In the genomic region with DNA sequence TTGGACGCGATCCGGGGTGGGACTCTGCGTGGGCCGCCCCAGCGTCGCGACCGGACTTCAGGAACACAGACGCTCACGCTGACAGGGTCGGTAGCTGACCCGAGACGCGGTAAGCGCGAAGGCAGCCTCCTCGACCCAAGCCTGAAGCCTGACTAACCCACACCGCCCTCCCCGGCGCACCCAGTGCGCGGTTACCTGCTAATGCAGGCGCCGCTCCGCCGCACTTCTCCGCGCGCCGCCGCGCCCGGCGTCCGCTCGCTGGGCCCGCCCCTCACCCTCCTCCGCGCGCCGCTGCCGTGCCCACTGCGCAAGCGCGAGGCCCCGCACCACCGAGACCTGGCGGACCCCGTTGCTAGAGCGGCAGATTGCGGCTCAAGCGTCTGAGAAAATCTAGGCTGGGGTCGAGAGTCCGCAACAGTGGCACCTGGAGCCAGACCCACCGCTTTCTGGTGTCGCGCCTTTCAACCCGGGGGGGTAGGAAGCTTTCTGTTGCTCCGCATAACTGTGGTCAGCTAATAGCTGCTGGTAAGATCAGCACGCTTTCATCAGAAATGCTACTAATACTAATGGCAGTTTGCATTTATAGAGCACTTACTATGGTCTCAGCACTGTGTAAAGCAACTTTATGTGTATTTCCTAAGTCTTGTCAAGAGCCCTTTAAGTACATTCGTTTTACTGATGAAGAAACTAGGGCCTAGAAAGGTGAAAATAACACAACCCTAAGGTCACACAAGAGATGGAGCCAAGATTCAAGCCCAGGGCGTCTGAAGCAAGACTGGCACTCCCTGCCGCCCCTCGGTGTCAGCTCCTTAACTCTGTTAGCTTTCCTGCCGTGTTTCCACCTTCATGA, we compare ENCODE assay signal across 1 cellular context.
TF ChIP-seq lines count a peak whose summit lies in the region.

A gene with protein sequence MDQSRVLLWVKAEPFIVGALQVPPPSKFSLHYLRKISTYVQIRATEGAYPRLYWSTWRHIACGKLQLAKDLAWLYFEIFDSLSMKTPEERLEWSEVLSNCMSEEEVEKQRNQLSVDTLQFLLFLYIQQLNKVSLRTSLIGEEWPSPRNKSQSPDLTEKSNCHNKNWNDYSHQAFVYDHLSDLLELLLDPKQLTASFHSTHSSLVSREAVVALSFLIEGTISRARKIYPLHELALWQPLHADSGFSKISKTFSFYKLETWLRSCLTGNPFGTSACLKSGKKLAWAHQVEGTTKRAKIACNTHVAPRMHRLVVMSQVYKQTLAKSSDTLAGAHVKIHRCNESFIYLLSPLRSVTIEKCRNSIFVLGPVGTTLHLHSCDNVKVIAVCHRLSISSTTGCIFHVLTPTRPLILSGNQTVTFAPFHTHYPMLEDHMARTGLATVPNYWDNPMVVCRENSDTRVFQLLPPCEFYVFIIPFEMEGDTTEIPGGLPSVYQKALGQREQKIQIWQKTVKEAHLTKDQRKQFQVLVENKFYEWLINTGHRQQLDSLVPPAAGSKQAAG (minus strand): TSS at position 268 of the 850 bp plus-strand sequence. CDS start 3,010 bp downstream, outside the sequence.

TF ChIP-seq in HepG2, 621 proteins besides CTCF, POLR2A, EP300 and RAD21 (continued from another document and continues in another):
- TF ChIP-seq ZNF432 (CRISPR knock-in tag; IDR thresholded peaks at IDR 0.05; ENCODE audit: borderline replicate concordance) (no peak), ATAD3A (CRISPR knock-in tag; IDR thresholded peaks at IDR 0.05) (no peak), RFX1 (IDR thresholded peaks at IDR 0.05) (no peak), TCF7L2 (IDR thresholded peaks at IDR 0.05; ENCODE audit: low read depth, low read length) (no peak), CENPT (CRISPR knock-in tag; IDR thresholded peaks at IDR 0.05; ENCODE audit: low read depth) (peak; percentile 38; the same call in 1 of the 2 replicates), ZNF136 (CRISPR knock-in tag; IDR thresholded peaks at IDR 0.05; ENCODE audit: low read depth) (no peak), ELF1 (CRISPR knock-in tag; IDR thresholded peaks at IDR 0.05) (peak; percentile 62), NONO (IDR thresholded peaks at IDR 0.05) (no peak), NONO (CRISPR knock-in tag; conservative IDR thresholded peaks at IDR 0.05) (peak; percentile 70), MBD4 (IDR thresholded peaks at IDR 0.05; ENCODE audit: borderline replicate concordance, low read length) (no peak), ZNF121 (CRISPR knock-in tag; IDR thresholded peaks at IDR 0.05) (no peak), STAG1 (CRISPR knock-in tag; IDR thresholded peaks at IDR 0.05) (no peak), ASH2L (IDR thresholded peaks at IDR 0.05; ENCODE audit: insufficient read length, low read depth, low read length) (peak; percentile 91), ZNF496 (CRISPR knock-in tag; IDR thresholded peaks at IDR 0.05; ENCODE audit: insufficient replicate concordance) (no peak), RCOR2 (CRISPR knock-in tag; IDR thresholded peaks at IDR 0.05) (no peak), ZC3H13 (CRISPR knock-in tag; IDR thresholded peaks at IDR 0.05) (peak; percentile 40; the same call in 1 of the 2 replicates), ZFY (CRISPR knock-in tag; IDR thresholded peaks at IDR 0.05) (peak; percentile 64), ZNF367 (CRISPR knock-in tag; IDR thresholded peaks at IDR 0.05; ENCODE audit: borderline replicate concordance) (no peak), REL (CRISPR knock-in tag; conservative IDR thresholded peaks at IDR 0.05) (no peak)
- TF ChIP-seq, protein P1, sequence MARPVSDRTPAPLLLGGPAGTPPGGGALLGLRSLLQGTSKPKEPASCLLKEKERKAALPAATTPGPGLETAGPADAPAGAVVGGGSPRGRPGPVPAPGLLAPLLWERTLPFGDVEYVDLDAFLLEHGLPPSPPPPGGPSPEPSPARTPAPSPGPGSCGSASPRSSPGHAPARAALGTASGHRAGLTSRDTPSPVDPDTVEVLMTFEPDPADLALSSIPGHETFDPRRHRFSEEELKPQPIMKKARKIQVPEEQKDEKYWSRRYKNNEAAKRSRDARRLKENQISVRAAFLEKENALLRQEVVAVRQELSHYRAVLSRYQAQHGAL (CRISPR knock-in tag; IDR thresholded peaks at IDR 0.05; ENCODE audit: not compliant biosample characterization) = no peak
- TF ChIP-seq, protein P2, sequence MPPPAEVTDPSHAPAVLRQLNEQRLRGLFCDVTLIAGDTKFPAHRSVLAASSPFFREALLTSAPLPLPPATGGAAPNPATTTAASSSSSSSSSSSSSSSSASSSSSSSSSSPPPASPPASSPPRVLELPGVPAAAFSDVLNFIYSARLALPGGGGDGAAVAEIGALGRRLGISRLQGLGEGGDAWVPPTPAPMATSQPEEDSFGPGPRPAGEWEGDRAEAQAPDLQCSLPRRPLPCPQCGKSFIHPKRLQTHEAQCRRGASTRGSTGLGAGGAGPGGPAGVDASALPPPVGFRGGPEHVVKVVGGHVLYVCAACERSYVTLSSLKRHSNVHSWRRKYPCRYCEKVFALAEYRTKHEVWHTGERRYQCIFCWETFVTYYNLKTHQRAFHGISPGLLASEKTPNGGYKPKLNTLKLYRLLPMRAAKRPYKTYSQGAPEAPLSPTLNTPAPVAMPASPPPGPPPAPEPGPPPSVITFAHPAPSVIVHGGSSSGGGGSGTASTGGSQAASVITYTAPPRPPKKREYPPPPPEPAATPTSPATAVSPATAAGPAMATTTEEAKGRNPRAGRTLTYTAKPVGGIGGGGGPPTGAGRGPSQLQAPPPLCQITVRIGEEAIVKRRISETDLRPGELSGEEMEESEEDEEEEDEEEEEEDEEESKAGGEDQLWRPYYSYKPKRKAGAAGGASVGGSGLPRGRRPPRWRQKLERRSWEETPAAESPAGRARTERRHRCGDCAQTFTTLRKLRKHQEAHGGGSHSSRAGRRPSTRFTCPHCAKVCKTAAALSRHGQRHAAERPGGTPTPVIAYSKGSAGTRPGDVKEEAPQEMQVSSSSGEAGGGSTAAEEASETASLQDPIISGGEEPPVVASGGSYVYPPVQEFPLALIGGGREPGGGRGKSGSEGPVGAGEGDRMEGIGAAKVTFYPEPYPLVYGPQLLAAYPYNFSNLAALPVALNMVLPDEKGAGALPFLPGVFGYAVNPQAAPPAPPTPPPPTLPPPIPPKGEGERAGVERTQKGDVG (CRISPR knock-in tag; IDR thresholded peaks at IDR 0.05; ENCODE audit: borderline replicate concordance) = no peak
- TF ChIP-seq, protein P3, sequence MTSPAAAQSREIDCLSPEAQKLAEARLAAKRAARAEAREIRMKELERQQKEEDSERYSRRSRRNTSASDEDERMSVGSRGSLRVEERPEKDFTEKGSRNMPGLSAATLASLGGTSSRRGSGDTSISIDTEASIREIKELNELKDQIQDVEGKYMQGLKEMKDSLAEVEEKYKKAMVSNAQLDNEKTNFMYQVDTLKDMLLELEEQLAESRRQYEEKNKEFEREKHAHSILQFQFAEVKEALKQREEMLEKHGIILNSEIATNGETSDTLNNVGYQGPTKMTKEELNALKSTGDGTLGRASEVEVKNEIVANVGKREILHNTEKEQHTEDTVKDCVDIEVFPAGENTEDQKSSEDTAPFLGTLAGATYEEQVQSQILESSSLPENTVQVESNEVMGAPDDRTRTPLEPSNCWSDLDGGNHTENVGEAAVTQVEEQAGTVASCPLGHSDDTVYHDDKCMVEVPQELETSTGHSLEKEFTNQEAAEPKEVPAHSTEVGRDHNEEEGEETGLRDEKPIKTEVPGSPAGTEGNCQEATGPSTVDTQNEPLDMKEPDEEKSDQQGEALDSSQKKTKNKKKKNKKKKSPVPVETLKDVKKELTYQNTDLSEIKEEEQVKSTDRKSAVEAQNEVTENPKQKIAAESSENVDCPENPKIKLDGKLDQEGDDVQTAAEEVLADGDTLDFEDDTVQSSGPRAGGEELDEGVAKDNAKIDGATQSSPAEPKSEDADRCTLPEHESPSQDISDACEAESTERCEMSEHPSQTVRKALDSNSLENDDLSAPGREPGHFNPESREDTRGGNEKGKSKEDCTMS (CRISPR knock-in tag; conservative IDR thresholded peaks at IDR 0.05) = no peak
- TF ChIP-seq, protein P4, sequence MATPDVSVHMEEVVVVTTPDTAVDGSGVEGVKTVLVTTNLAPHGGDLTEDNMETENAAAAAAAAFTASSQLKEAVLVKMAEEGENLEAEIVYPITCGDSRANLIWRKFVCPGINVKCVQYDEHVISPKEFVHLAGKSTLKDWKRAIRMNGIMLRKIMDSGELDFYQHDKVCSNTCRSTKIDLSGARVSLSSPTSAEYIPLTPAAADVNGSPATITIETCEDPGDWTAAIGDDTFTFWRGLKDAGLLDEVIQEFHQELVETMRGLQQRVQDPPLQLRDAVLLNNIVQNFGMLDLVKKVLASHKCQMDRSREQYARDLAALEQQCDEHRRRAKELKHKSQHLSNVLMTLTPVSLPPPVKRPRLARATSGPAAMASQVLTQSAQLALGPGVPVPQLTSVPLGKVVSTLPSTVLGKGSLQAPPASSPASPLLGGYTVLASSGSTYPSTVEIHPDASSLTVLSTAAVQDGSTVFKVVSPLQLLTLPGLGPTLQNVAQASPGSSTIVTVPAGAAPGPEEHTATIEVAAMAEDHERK (CRISPR knock-in tag; IDR thresholded peaks at IDR 0.05; ENCODE audit: low read depth) = no peak; the same call in 1 of the 2 replicates
- TF ChIP-seq, protein P5, sequence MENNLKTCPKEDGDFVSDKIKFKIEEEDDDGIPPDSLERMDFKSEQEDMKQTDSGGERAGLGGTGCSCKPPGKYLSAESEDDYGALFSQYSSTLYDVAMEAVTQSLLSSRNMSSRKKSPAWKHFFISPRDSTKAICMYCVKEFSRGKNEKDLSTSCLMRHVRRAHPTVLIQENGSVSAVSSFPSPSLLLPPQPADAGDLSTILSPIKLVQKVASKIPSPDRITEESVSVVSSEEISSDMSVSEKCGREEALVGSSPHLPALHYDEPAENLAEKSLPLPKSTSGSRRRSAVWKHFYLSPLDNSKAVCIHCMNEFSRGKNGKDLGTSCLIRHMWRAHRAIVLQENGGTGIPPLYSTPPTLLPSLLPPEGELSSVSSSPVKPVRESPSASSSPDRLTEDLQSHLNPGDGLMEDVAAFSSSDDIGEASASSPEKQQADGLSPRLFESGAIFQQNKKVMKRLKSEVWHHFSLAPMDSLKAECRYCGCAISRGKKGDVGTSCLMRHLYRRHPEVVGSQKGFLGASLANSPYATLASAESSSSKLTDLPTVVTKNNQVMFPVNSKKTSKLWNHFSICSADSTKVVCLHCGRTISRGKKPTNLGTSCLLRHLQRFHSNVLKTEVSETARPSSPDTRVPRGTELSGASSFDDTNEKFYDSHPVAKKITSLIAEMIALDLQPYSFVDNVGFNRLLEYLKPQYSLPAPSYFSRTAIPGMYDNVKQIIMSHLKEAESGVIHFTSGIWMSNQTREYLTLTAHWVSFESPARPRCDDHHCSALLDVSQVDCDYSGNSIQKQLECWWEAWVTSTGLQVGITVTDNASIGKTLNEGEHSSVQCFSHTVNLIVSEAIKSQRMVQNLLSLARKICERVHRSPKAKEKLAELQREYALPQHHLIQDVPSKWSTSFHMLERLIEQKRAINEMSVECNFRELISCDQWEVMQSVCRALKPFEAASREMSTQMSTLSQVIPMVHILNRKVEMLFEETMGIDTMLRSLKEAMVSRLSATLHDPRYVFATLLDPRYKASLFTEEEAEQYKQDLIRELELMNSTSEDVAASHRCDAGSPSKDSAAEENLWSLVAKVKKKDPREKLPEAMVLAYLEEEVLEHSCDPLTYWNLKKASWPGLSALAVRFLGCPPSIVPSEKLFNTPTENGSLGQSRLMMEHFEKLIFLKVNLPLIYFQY (CRISPR knock-in tag; IDR thresholded peaks at IDR 0.05; ENCODE audit: borderline replicate concordance) = peak; percentile 54; the same call in 1 of the 2 replicates
- TF ChIP-seq, protein P6, sequence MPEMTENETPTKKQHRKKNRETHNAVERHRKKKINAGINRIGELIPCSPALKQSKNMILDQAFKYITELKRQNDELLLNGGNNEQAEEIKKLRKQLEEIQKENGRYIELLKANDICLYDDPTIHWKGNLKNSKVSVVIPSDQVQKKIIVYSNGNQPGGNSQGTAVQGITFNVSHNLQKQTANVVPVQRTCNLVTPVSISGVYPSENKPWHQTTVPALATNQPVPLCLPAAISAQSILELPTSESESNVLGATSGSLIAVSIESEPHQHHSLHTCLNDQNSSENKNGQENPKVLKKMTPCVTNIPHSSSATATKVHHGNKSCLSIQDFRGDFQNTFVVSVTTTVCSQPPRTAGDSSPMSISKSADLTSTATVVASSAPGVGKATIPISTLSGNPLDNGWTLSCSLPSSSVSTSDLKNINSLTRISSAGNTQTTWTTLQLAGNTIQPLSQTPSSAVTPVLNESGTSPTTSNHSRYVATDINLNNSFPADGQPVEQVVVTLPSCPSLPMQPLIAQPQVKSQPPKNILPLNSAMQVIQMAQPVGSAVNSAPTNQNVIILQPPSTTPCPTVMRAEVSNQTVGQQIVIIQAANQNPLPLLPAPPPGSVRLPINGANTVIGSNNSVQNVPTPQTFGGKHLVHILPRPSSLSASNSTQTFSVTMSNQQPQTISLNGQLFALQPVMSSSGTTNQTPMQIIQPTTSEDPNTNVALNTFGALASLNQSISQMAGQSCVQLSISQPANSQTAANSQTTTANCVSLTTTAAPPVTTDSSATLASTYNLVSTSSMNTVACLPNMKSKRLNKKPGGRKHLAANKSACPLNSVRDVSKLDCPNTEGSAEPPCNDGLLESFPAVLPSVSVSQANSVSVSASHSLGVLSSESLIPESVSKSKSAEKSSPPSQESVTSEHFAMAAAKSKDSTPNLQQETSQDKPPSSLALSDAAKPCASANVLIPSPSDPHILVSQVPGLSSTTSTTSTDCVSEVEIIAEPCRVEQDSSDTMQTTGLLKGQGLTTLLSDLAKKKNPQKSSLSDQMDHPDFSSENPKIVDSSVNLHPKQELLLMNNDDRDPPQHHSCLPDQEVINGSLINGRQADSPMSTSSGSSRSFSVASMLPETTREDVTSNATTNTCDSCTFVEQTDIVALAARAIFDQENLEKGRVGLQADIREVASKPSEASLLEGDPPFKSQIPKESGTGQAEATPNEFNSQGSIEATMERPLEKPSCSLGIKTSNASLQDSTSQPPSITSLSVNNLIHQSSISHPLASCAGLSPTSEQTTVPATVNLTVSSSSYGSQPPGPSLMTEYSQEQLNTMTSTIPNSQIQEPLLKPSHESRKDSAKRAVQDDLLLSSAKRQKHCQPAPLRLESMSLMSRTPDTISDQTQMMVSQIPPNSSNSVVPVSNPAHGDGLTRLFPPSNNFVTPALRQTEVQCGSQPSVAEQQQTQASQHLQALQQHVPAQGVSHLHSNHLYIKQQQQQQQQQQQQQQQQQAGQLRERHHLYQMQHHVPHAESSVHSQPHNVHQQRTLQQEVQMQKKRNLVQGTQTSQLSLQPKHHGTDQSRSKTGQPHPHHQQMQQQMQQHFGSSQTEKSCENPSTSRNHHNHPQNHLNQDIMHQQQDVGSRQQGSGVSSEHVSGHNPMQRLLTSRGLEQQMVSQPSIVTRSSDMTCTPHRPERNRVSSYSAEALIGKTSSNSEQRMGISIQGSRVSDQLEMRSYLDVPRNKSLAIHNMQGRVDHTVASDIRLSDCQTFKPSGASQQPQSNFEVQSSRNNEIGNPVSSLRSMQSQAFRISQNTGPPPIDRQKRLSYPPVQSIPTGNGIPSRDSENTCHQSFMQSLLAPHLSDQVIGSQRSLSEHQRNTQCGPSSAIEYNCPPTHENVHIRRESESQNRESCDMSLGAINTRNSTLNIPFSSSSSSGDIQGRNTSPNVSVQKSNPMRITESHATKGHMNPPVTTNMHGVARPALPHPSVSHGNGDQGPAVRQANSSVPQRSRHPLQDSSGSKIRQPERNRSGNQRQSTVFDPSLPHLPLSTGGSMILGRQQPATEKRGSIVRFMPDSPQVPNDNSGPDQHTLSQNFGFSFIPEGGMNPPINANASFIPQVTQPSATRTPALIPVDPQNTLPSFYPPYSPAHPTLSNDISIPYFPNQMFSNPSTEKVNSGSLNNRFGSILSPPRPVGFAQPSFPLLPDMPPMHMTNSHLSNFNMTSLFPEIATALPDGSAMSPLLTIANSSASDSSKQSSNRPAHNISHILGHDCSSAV (CRISPR knock-in tag; IDR thresholded peaks at IDR 0.05; ENCODE audit: borderline replicate concordance) = no peak
